In the genomic region with DNA sequence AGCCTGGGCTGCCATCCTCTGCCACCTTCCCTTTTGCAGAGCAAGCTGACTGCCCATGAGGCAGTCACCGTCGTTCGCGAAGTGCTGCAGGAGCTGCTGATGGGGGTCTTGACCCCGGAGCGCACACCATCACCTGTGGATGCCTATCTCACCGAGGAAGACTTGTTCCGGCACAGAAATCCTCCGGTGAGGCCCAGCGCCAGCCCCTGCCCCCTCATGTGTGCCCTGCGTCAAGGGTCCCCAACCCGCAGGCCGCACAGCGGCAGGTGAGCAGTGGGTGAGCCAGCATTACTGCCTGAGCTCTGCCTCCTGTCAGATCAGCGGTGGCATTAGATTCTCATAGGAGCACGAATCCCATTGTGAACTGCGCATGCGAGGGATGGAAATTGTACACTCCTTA, we compare ENCODE assay signal across 37 cellular contexts. TPM values are rescaled to one million over a fixed set of nuclear protein-coding genes. Genes with fewer than 3 reads are reported as not detected.
"Had no signal": no experiment of that assay in that cellular context is flagged by ENCODE, and none has a peak within 500 bp of the region (broad histone marks: within the 10 kb centered on the region; RNA-seq: fewer than 3 reads in every experiment).

No MANE protein-coding gene starts in this region.

- H3K27ac ChIP-seq: KMS-11 had no signal

- H3K9ac ChIP-seq: KMS-11 had no signal

- H3K4me3 ChIP-seq: MG63 had no signal

- H3K9me3 ChIP-seq: MG63 had no signal

- H3K27me3 ChIP-seq: MG63 had no signal

- H3K36me3 ChIP-seq: MG63 had no signal

- H3K4me2 ChIP-seq: KMS-11 had no signal

- DNase-seq: Karpas-422, Kasumi-1, KG1, MG63, MM.1S, MV-4-11, NCI-H1048, NCI-H1092, NCI-H1092 treated with DMSO at 0.1 percent for 48 hours, NCI-H1105, NCI-H1105 treated with DMSO at 0.1 percent for 48 hours, NCI-H1417, NCI-H1417 treated with DMSO at 0.1 percent for 48 hours, NCI-H1436, NCI-H1436 treated with DMSO at 0.1 percent for 48 hours, NCI-H146, NCI-H1694, NCI-H1694 treated with DMSO at 0.1 percent for 48 hours, NCI-H187, NCI-H187 treated with DMSO at 0.1 percent for 48 hours, NCI-H1930, NCI-H2029, NCI-H2029 treated with DMSO at 0.1 percent for 48 hours, NCI-H2081, NCI-H2081 treated with DMSO at 0.1 percent for 48 hours, NCI-H2107, NCI-H2171, NCI-H2171 treated with DMSO at 0.1 percent for 48 hours, NCI-H2227 treated with DMSO at 0.1 percent for 48 hours, NCI-H226, NCI-H345, NCI-H446, NCI-H446 treated with DMSO at 0.1 percent for 48 hours, NCI-H510A had no signal

RNA-seq across cellular contexts. Expression of gene MYCBPAP, which starts 16.6 kb away (rescaled TPM):
- total RNA-seq: M059J had no signal

RNA-seq across cellular contexts. Expression of gene CACNA1G, which starts 35.7 kb away (rescaled TPM):
- total RNA-seq: MCF 10A had no signal
